22 cellular contexts compared by ENCODE assay signal in genomic region chr20:24843443-24843715, GRCh38.
DNase-seq lines count a peak whose midpoint lies in the region; ATAC-seq and TF ChIP-seq lines count a peak whose summit lies in the region.
"Had no signal": no experiment of that assay in that cellular context is flagged by ENCODE, and none has a peak within 500 bp of the region (broad histone marks: within the 10 kb centered on the region; RNA-seq: fewer than 3 reads in every experiment).

No MANE protein-coding gene starts in this region.

- H3K27ac ChIP-seq in colonic mucosa = no peak overlapping the region
- H3K27ac ChIP-seq: A549, neural progenitor cell, SK-N-MC, stomach, vagina had no signal

- H3K27me3 Mint-ChIP-seq in activated CD4-positive, alpha-beta T cell treated with anti-CD3 and anti-CD28 coated beads, Interleukin-2, amount 10 ng/mL, durations not matched to agents 7 days and 5 days = peaks cover 39% of the 10 kb centered on the region

- H3K4me3 Mint-ChIP-seq in activated CD4-positive, alpha-beta T cell treated with anti-CD3 and anti-CD28 coated beads, Interleukin-2, amount 10 ng/mL, durations not matched to agents 7 days and 5 days = no peak overlapping the region
- H3K4me3 Mint-ChIP-seq: CD4-positive, alpha-beta T cell; neural progenitor cell had no signal

- no peak overlapping the region for H3K4me3 ChIP-seq in colonic mucosa
- H3K4me3 ChIP-seq: A549, MG63, neural progenitor cell, SK-N-MC, stomach, vagina had no signal

- no peaks in the 10 kb centered on the region for H3K27me3 ChIP-seq in colonic mucosa
- H3K27me3 ChIP-seq: MG63, neural progenitor cell, stomach, vagina had no signal

- no peaks in the 10 kb centered on the region for H3K9me3 ChIP-seq in colonic mucosa
- H3K9me3 ChIP-seq: MG63, vagina had no signal

- ATAC-seq in GM18498 (IDR thresholded peaks at IDR 0.05; ENCODE audit: unreplicated experiment) (peak; percentile 25), GM19395 (IDR thresholded peaks at IDR 0.05; ENCODE audit: unreplicated experiment) (peak; percentile 23), HG02852 (IDR thresholded peaks at IDR 0.05; ENCODE audit: unreplicated experiment) (peak; percentile 10), HG03469 (IDR thresholded peaks at IDR 0.05; ENCODE audit: unreplicated experiment) (peak; percentile 12)

- no peak overlapping the region for H3K9ac ChIP-seq in colonic mucosa (ENCODE audit: low read depth in 2 of 2, low read length in 2 of 2)
- H3K9ac ChIP-seq: neural progenitor cell had no signal

- CTCF ChIA-PET in activated CD4-positive, alpha-beta T cell treated with anti-CD3 and anti-CD28 coated beads, Interleukin-2, amount 10 ng/mL, durations not matched to agents 7 days and 5 days (lab: Charles Lee) = no interaction called here

- H3K4me1 ChIP-seq in colonic mucosa = no peaks in the 10 kb centered on the region
- H3K4me1 ChIP-seq: A549, neural progenitor cell, stomach, vagina had no signal

- no peak overlapping the region for H3K27ac Mint-ChIP-seq in activated CD4-positive, alpha-beta T cell treated with anti-CD3 and anti-CD28 coated beads, Interleukin-2, amount 10 ng/mL, durations not matched to agents 7 days and 5 days
- H3K27ac Mint-ChIP-seq: CD4-positive, alpha-beta T cell; neural progenitor cell had no signal

- no peak for DNase-seq in activated CD4-positive, alpha-beta T cell treated with anti-CD3 and anti-CD28 coated beads, Interleukin-2, amount 10 ng/mL, durations not matched to agents 7 days and 5 days
- DNase-seq in NK-92 (lab: John Stamatoyannopoulos, UW; ENCODE audit: unreplicated experiment) = no peak
- no peak for DNase-seq in colonic mucosa
- no peak for DNase-seq in germinal center (ENCODE audit: low spot score)
- DNase-seq: activated CD4-positive, alpha-beta T cell treated with anti-CD3 and anti-CD28 coated beads for 4 hours; activated CD8-positive, alpha-beta memory T cell treated with anti-CD3 and anti-CD28 coated beads, Interleukin-2, amount 50 U/mL, for 4 hours; activated gamma-delta T cell treated with Interleukin-2 at 50 U/mL for 16 hours; CD4-positive, alpha-beta T cell; MG63; NCI-H1930; NCI-H524 treated with DMSO at 0.1 percent for 48 hours; retina; stimulated activated CD4-positive, alpha-beta T cell treated with anti-CD3 and anti-CD28 coated beads, Interleukin-15, amount 100 ng/mL, for 24 hours; stomach had no signal

- POLR2A ChIA-PET in activated CD4-positive, alpha-beta T cell treated with anti-CD3 and anti-CD28 coated beads, Interleukin-2, amount 10 ng/mL, durations not matched to agents 7 days and 5 days (lab: Charles Lee) = interaction anchor here (0.6 kb wide), 1 partner anchor 357 kb away, joined by 3 read pairs; no protein-coding TSS in a partner anchor

- no peaks in the 10 kb centered on the region for H3K4me1 Mint-ChIP-seq in activated CD4-positive, alpha-beta T cell treated with anti-CD3 and anti-CD28 coated beads, Interleukin-2, amount 10 ng/mL, durations not matched to agents 7 days and 5 days
- H3K4me1 Mint-ChIP-seq: neural progenitor cell had no signal

- H3K9me3 Mint-ChIP-seq in activated CD4-positive, alpha-beta T cell treated with anti-CD3 and anti-CD28 coated beads, Interleukin-2, amount 10 ng/mL, durations not matched to agents 7 days and 5 days = peaks cover 3% of the 10 kb centered on the region

- TF ChIP-seq CTCF in colonic mucosa (IDR thresholded peaks at IDR 0.05) = no peak

- intact Hi-C loops in colonic mucosa (cut with DNase I) = no loop called here

- no peaks in the 10 kb centered on the region for H3K36me3 Mint-ChIP-seq in activated CD4-positive, alpha-beta T cell treated with anti-CD3 and anti-CD28 coated beads, Interleukin-2, amount 10 ng/mL, durations not matched to agents 7 days and 5 days (ENCODE audit: low read depth)
- H3K36me3 Mint-ChIP-seq: neural progenitor cell had no signal

- H3K36me3 ChIP-seq in colonic mucosa = no peaks in the 10 kb centered on the region
- H3K36me3 ChIP-seq: MG63, neural progenitor cell, stomach, vagina had no signal
